In the genomic region with DNA sequence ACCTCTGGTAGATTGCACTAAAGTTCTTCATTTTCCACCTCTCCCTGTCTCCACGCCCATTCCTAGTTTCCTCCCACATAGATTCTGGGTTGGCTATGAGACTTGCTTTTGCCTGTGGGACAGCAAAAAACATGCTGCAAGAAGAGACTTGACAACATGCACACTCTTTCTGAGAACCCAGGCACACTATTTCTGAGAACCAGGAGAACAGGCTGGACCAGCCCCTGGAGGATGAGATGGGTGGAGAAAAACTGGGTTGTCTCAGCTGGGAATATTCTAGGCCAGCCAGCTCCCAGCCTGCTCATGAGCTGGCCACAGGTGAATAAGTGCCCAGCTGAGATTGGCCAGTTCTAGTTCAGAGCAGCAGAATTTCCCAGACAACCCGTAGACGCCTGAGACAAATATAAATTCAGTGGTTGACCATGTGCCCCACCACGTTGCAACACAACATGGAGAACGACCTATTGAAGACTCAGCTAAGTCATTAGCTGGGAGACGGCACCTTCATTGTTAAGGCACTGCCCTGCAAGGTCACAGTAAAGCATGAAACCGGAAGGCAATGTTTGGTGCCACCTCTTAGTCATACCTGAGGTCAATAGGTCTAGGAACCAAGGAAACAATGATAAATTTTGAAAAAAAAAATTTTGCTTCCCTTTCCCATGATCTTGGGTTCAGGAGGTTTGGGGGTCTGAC, we compare ENCODE assay signal across 1 cellular context.
TF ChIP-seq lines count a peak whose summit lies in the region.

No MANE protein-coding gene starts in this region.

TF ChIP-seq in IMR-90, 13 proteins besides CTCF, POLR2A, EP300 and RAD21:
- no peak for TF ChIP-seq NFE2L2 (IDR thresholded peaks at IDR 0.05; ENCODE audit: low read depth, low read length)
- no peak for TF ChIP-seq SMC3 (IDR thresholded peaks at IDR 0.05; ENCODE audit: low read depth, low read length)
TF ChIP-seq in IMR-90: peak in this region for 0.
